In the genomic region with DNA sequence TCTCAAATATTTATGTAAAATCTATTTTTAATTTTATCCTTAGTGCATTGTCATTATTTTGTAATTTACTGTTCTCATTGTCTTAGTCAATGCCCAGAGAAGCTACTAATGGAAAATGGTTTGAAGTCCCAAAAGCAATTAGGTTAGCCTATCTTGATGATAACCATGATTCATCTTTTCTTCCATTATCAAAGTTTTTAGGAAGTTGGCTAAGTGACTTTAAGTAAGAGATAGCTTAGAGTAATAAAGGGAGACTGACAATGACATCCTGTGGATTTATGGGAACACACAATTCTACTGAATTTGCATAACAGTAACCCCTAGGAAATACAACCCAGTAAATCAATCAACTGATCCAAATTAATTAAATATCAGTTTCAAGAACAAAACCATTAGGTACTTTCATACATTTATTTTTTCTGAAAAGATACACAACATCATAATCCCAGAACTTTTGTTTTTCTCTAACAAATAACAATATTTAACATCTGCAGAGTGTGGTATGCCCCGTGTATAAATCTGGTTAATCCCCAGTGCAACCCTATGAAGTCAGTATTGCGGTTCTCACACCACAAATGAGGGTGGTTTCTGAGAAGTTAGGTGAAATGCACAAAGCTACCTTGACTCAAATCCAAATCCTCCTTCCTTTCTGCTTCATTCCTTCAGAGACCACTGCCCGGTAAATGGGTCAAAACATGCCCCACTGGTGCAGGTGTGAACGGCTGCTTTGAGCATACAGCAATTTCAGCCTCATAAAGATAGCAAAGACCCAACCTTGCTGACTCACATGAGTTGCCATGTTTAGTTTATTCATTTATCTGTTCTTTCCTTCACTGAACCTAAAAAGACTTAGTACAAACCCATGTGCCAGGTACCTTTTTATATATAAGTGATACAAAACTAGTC, we compare ENCODE assay signal across 24 cellular contexts.
"Had no signal": no experiment of that assay in that cellular context is flagged by ENCODE, and none has a peak within 500 bp of the region (broad histone marks: within the 10 kb centered on the region; RNA-seq: fewer than 3 reads in every experiment).

No MANE protein-coding gene starts in this region.

- H3K27ac ChIP-seq: neutrophil, ovary, prostate gland, spleen, tibial artery had no signal

- H3K4me3 Mint-ChIP-seq: brain; nephron; T-helper 1 cell treated with Interleukin-12 subunit alpha and Interleukin-12 subunit beta and Interleukin-4 antibody, amounts not matched to agents 30 μg/mL and 1 μg/mL, for 36 hours had no signal

- ATAC-seq: activated CD4-positive, CD25-positive, alpha-beta regulatory T cell treated with anti-CD3 and anti-CD28 coated beads, Interleukin-2, amount 50 U/mL, for 24 hours; left ventricle myocardium superior had no signal

- H3K4me1 ChIP-seq: prostate gland, spleen, tibial artery had no signal

- H3K36me3 ChIP-seq: neutrophil, ovary, prostate gland, spleen, tibial artery had no signal

- H3K9me3 ChIP-seq: neutrophil, ovary, prostate gland had no signal

- DNase-seq: activated CD4-positive, alpha-beta T cell treated with anti-CD3 and anti-CD28 coated beads, Interleukin-2, amount 50 U/mL, for 1 hour; activated T-cell treated with anti-CD3 and anti-CD28 coated beads for 4 hours; aorta; caudate nucleus; effector memory CD4-positive, alpha-beta T cell; foreskin melanocyte; glutamatergic neuron; hippocampal formation; kidney glomerular epithelial cell; left ventricle myocardium superior; mammary epithelial cell; ovary; spleen; stimulated activated CD4-positive, alpha-beta T cell treated with anti-CD3 and anti-CD28 coated beads, Interleukin-4, amount 100 ng/mL, for 1 hour; stimulated activated naive CD4-positive, alpha-beta T cell treated with Interleukin-2 at 50 U/mL for 16 hours; T1000; tibial artery had no signal

- H3K4me3 ChIP-seq: ovary, prostate gland, spleen, tibial artery had no signal

- H3K27me3 Mint-ChIP-seq: brain had no signal

- H3K27me3 ChIP-seq: neutrophil, ovary, spleen, tibial artery had no signal

- H3K27ac Mint-ChIP-seq: activated naive CD4-positive, alpha-beta T cell treated with anti-CD3 and anti-CD28 coated beads, Interleukin-2, amount 50 U/mL, for 72 hours; brain; nephron; T-helper 1 cell treated with Interleukin-12 subunit alpha and Interleukin-12 subunit beta and Interleukin-4 antibody, amounts not matched to agents 30 μg/mL and 1 μg/mL, for 36 hours had no signal

- H3K4me1 Mint-ChIP-seq: nephron had no signal
